Comparison of ENCODE assay signal across 1 cellular context in genomic region chr7:129559564-129559963, GRCh38.
TF ChIP-seq lines count a peak whose summit lies in the region.

No MANE protein-coding gene starts in this region.

TF ChIP-seq in K562, 482 proteins besides CTCF, POLR2A, EP300 and RAD21 (continued from another document and continues in another):
- no peak for TF ChIP-seq RERE (CRISPR knock-in tag; IDR thresholded peaks at IDR 0.05; ENCODE audit: borderline replicate concordance)
- TF ChIP-seq TAL1 (IDR thresholded peaks at IDR 0.05): peak; percentile 89
- peak; percentile 37; the same call in 1 of the 2 replicates for TF ChIP-seq RNF2 (IDR thresholded peaks at IDR 0.05)
- no peak for TF ChIP-seq ZNF232 (CRISPR knock-in tag; IDR thresholded peaks at IDR 0.05)
- no peak for TF ChIP-seq ZBTB34 (CRISPR knock-in tag; IDR thresholded peaks at IDR 0.05)
- no peak for TF ChIP-seq MCM7 (IDR thresholded peaks at IDR 0.05)
- peak; percentile 91 for TF ChIP-seq DPF2 (IDR thresholded peaks at IDR 0.05)
- no peak for TF ChIP-seq ZNF609 (CRISPR knock-in tag; IDR thresholded peaks at IDR 0.05; ENCODE audit: borderline replicate concordance)
- no peak for TF ChIP-seq HOXB6 (CRISPR knock-in tag; IDR thresholded peaks at IDR 0.05; ENCODE audit: borderline replicate concordance)
- TF ChIP-seq GATAD2A (IDR thresholded peaks at IDR 0.05): no peak
- TF ChIP-seq HDAC2 (IDR thresholded peaks at IDR 0.05): peak; percentile 70; the same call in 1 of the 2 replicates
- no peak for TF ChIP-seq EP400 (IDR thresholded peaks at IDR 0.05)
- no peak for TF ChIP-seq ZNF318 (IDR thresholded peaks at IDR 0.05; ENCODE audit: borderline replicate concordance in 1 of 2, low read depth in 1 of 2)
- TF ChIP-seq CLOCK (CRISPR knock-in tag; IDR thresholded peaks at IDR 0.05; ENCODE audit: borderline replicate concordance): no peak
- no peak for TF ChIP-seq HDAC8 (tag; IDR thresholded peaks at IDR 0.05)
- TF ChIP-seq PHF8 (IDR thresholded peaks at IDR 0.05; ENCODE audit: borderline replicate concordance, low read length): no peak
- no peak for TF ChIP-seq WHSC1 (IDR thresholded peaks at IDR 0.05; ENCODE audit: low read length)
- no peak for TF ChIP-seq ZNF140 (CRISPR knock-in tag; IDR thresholded peaks at IDR 0.05)
- TF ChIP-seq PPARD (CRISPR knock-in tag; IDR thresholded peaks at IDR 0.05): no peak
- no peak for TF ChIP-seq BCL6 (CRISPR knock-in tag; IDR thresholded peaks at IDR 0.05)
- no peak for TF ChIP-seq ELK3 (CRISPR knock-in tag; IDR thresholded peaks at IDR 0.05)
- TF ChIP-seq POLR3A (IDR thresholded peaks at IDR 0.05; ENCODE audit: borderline replicate concordance, extremely low read depth, insufficient read depth, insufficient read length): no peak
- TF ChIP-seq CTBP1 (IDR thresholded peaks at IDR 0.05; ENCODE audit: borderline replicate concordance): peak; percentile 82; the same call in 1 of the 2 replicates
- TF ChIP-seq AFF1 (IDR thresholded peaks at IDR 0.05; ENCODE audit: low read depth in 1 of 2, partially characterized antibody in 2 of 2): no peak
